In the genomic region with DNA sequence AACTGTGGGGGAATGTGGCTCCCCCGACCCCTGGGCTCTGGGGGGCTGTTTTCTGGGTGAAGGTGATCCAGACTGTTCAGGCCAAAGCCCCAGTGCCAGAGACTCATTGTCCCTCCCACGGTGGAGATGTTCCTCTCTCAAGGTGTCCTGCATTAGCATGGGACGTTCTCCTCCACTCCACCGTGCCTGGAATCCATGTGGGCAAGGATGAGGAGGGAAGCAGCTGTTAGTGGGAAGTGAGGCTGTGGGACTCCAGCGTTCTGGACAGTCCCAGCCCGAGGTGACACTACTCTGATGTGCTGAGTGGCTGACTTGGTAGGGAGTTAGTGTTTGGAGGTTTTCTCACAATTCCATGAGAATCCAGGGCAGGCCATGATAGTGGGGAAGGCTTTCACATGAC, we compare ENCODE assay signal across 31 cellular contexts. TPM values are rescaled to one million over a fixed set of nuclear protein-coding genes. Genes with fewer than 3 reads are reported as not detected.
"Had no signal": no experiment of that assay in that cellular context is flagged by ENCODE, and none has a peak within 500 bp of the region (broad histone marks: within the 10 kb centered on the region; RNA-seq: fewer than 3 reads in every experiment).

No MANE protein-coding gene starts in this region.

- H3K4me3 ChIP-seq: breast epithelium, esophagus squamous epithelium, heart right ventricle, left ventricle myocardium inferior, ovary, prostate gland, tibial nerve, uterus had no signal

- H3K27ac Mint-ChIP-seq: activated CD8-positive, alpha-beta T cell treated with anti-CD3 and anti-CD28 coated beads for 36 hours; activated T-helper 17 cell treated with anti-CD3 and anti-CD28 coated beads, Interleukin-2, amount 50 U/mL, for 72 hours; naive B cell; nephron progenitor cell; stimulated activated memory B cell treated with anti-CD40 and anti-IgM and Interleukin-4, amounts not matched to agents 10 μg/mL and 1 μg/mL and 100 μg/mL, for 72 hours; T-helper 17 cell had no signal

- DNase-seq: activated CD4-positive, alpha-beta T cell treated with anti-CD3 and anti-CD28 coated beads for 1 hour; activated CD4-positive, alpha-beta T cell treated with anti-CD3 and anti-CD28 coated beads, Interleukin-2, amount 50 U/mL, for 1 hour; activated CD8-positive, alpha-beta T cell treated with anti-CD3 and anti-CD28 coated beads for 36 hours; activated naive CD4-positive, alpha-beta T cell; activated T-cell treated with anti-CD3 and anti-CD28 coated beads, Interleukin-2, amount 50 U/mL, for 4 hours; effector CD4-positive, alpha-beta T cell; esophagus squamous epithelium; foreskin melanocyte; heart right ventricle; left ventricle myocardium inferior; naive B cell; nephron progenitor cell; ovary; retina; small intestine; stimulated activated CD4-positive, alpha-beta T cell treated with anti-CD3 and anti-CD28 coated beads, Interleukin-1b, Interleukin-23, amount 100 ng/mL, for 48 hours; stimulated activated CD4-positive, alpha-beta T cell treated with anti-CD3 and anti-CD28 coated beads, Interleukin-4, amount 100 ng/mL, for 4 hours; stimulated activated CD8-positive, alpha-beta memory T cell treated with anti-CD3 and anti-CD28 coated beads, Interleukin-4, amount 100 ng/mL, for 48 hours; T-helper 17 cell; T1000; uterus had no signal

- H3K36me3 Mint-ChIP-seq: activated naive CD4-positive, alpha-beta T cell treated with anti-CD3 and anti-CD28 coated beads, Interleukin-2, amount 50 U/mL, for 72 hours; stimulated activated memory B cell treated with anti-CD40 and anti-IgM and Interleukin-4, amounts not matched to agents 10 μg/mL and 1 μg/mL and 100 μg/mL, for 72 hours had no signal

- H3K4me3 Mint-ChIP-seq: activated CD8-positive, alpha-beta T cell treated with anti-CD3 and anti-CD28 coated beads for 36 hours; activated T-cell treated with anti-CD3 and anti-CD28 coated beads, Interleukin-2, amount 50 U/mL, for 4 hours; activated T-helper 17 cell treated with anti-CD3 and anti-CD28 coated beads, Interleukin-2, amount 50 U/mL, for 72 hours; central memory CD8-positive, alpha-beta T cell; naive B cell; nephron progenitor cell; stimulated activated memory B cell treated with anti-CD40 and anti-IgM and Interleukin-4, amounts not matched to agents 10 μg/mL and 1 μg/mL and 100 μg/mL, for 72 hours; T-helper 17 cell had no signal

- FAIRE-seq: endometrium, islet of Langerhans, small intestine had no signal

- H3K4me1 ChIP-seq: breast epithelium, heart right ventricle, left ventricle myocardium inferior, prostate gland, tibial nerve, uterus had no signal

- H3K27me3 Mint-ChIP-seq: activated T-helper 17 cell treated with anti-CD3 and anti-CD28 coated beads, Interleukin-2, amount 50 U/mL, for 72 hours had no signal

- H3K27ac ChIP-seq: epithelial cell of prostate, esophagus squamous epithelium, heart right ventricle, left ventricle myocardium inferior, ovary, prostate gland, tibial nerve, uterus had no signal

- H3K9me3 ChIP-seq: ovary, prostate gland, uterus had no signal

- H3K4me1 Mint-ChIP-seq: activated T-helper 17 cell treated with anti-CD3 and anti-CD28 coated beads, Interleukin-2, amount 50 U/mL, for 72 hours; central memory CD8-positive, alpha-beta T cell; naive B cell; stimulated activated memory B cell treated with anti-CD40 and anti-IgM and Interleukin-4, amounts not matched to agents 10 μg/mL and 1 μg/mL and 100 μg/mL, for 72 hours; T-helper 17 cell had no signal

- H3K27me3 ChIP-seq: breast epithelium, heart right ventricle, ovary, tibial nerve, uterus had no signal

- H3K9me3 Mint-ChIP-seq: activated naive CD4-positive, alpha-beta T cell treated with anti-CD3 and anti-CD28 coated beads, Interleukin-2, amount 50 U/mL, for 72 hours; activated T-cell treated with anti-CD3 and anti-CD28 coated beads, Interleukin-2, amount 50 U/mL, for 4 hours; activated T-helper 17 cell treated with anti-CD3 and anti-CD28 coated beads, Interleukin-2, amount 50 U/mL, for 72 hours; central memory CD8-positive, alpha-beta T cell; stimulated activated memory B cell treated with anti-CD40 and anti-IgM and Interleukin-4, amounts not matched to agents 10 μg/mL and 1 μg/mL and 100 μg/mL, for 72 hours had no signal

- H3K36me3 ChIP-seq: breast epithelium, esophagus squamous epithelium, heart right ventricle, left ventricle myocardium inferior, ovary, prostate gland, tibial nerve, uterus had no signal

RNA-seq across cellular contexts. Expression of a gene that starts 31.4 kb away (rescaled TPM):
- total RNA-seq: activated CD8-positive, alpha-beta T cell treated with anti-CD3 and anti-CD28 coated beads for 36 hours; activated naive CD4-positive, alpha-beta T cell treated with anti-CD3 and anti-CD28 coated beads, Interleukin-2, amount 50 U/mL, for 72 hours had no signal
